Comparison of ENCODE assay signal across 8 cellular contexts in the genomic region with DNA sequence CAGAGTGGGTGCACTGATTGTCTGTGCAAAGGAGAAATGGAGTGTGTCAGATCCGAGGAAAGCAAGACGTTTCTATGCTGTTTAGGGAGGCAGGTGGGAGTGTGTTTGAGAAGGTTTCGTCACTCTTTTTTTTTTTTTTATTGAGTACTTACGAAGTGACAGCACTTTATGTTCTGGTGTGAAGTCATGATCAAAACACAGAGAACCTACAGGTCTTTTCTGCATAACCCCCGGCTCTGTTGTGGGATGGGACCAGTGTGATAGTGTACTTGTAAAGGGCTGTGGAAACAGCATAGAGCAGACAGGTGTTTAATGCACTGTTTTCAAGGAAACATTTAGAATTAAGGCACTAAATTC. TPM values are rescaled to one million over a fixed set of nuclear protein-coding genes. Genes with fewer than 3 reads are reported as not detected.
DNase-seq lines count a peak whose midpoint lies in the region; ATAC-seq and TF ChIP-seq lines count a peak whose summit lies in the region.

No MANE protein-coding gene starts in this region.

- no peaks in the 10 kb centered on the region for H3K4me1 ChIP-seq in right cardiac atrium (ENCODE audit: control insufficient read depth, insufficient read depth, low read length)

- H3K9me3 Mint-ChIP-seq in activated naive CD4-positive, alpha-beta T cell treated with anti-CD3 and anti-CD28 coated beads, Interleukin-2, amount 10 ng/mL, durations not matched to agents 7 days and 5 days, result no peaks in the 10 kb centered on the region
- H3K9me3 Mint-ChIP-seq in activated CD8-positive, alpha-beta T cell treated with anti-CD3 and anti-CD28 coated beads for 36 hours, result no peaks in the 10 kb centered on the region

- H3K36me3 Mint-ChIP-seq in activated naive CD4-positive, alpha-beta T cell treated with anti-CD3 and anti-CD28 coated beads, Interleukin-2, amount 10 ng/mL, durations not matched to agents 7 days and 5 days, result peaks cover 24% of the 10 kb centered on the region
- H3K36me3 Mint-ChIP-seq in activated CD8-positive, alpha-beta T cell treated with anti-CD3 and anti-CD28 coated beads for 36 hours (ENCODE audit: low read depth), result peaks cover 12% of the 10 kb centered on the region

- H3K9me3 ChIP-seq in right cardiac atrium (ENCODE audit: control insufficient read depth, low read length), result no peaks in the 10 kb centered on the region

- H3K27ac ChIP-seq in right cardiac atrium (ENCODE audit: low read length) (peak overlapping the region; percentile 99), skin epidermis (peak overlapping the region; percentile 67 to 98 (median 96))

- POLR2A ChIA-PET in activated CD8-positive, alpha-beta T cell treated with anti-CD3 and anti-CD28 coated beads for 36 hours (lab: Charles Lee), result interaction anchor here (0.8 to 3.2 kb wide), 8 partner anchors 9 to 68 kb away, joined by 3 to 33 read pairs (median 4); a partner anchor contains a TSS

- H3K27me3 ChIP-seq in right cardiac atrium (ENCODE audit: control insufficient read depth, insufficient read depth), result no peaks in the 10 kb centered on the region

- TF ChIP-seq CTCF in activated CD8-positive, alpha-beta T cell treated with anti-CD3 and anti-CD28 coated beads for 36 hours (IDR thresholded peaks at IDR 0.05), result no peak

- intact Hi-C loops in activated CD8-positive, alpha-beta T cell treated with anti-CD3 and anti-CD28 coated beads for 36 hours (cut with micrococcal nuclease), result loop anchor here (1.0 to 2.0 kb wide), 2 partner anchors 10 to 56 kb away; a partner anchor contains a TSS
- intact Hi-C loops in right cardiac atrium (cut with DNase I), result loop anchor here in 1 of 4 donors (10.0 kb wide), 1 partner anchor 70 kb away; a partner anchor contains a TSS

- under 1% methylated on average over 5 of the region's 5 CpGs for WGBS in right cardiac atrium

- no peaks in the 10 kb centered on the region for H3K27me3 Mint-ChIP-seq in activated naive CD4-positive, alpha-beta T cell treated with anti-CD3 and anti-CD28 coated beads, Interleukin-2, amount 10 ng/mL, durations not matched to agents 7 days and 5 days
- H3K27me3 Mint-ChIP-seq in activated CD8-positive, alpha-beta T cell treated with anti-CD3 and anti-CD28 coated beads for 36 hours, result no peaks in the 10 kb centered on the region

- DNase-seq in activated naive CD4-positive, alpha-beta T cell treated with anti-CD3 and anti-CD28 coated beads, Interleukin-2, amount 10 ng/mL, durations not matched to agents 7 days and 5 days, result no peak
- DNase-seq in activated naive CD4-positive, alpha-beta T cell (lab: John Stamatoyannopoulos, UW), result no peak
- DNase-seq in activated CD8-positive, alpha-beta T cell treated with anti-CD3 and anti-CD28 coated beads for 36 hours, result peak; percentile 16
- DNase-seq in right cardiac atrium (no peak), cerebellar nuclear complex (lab: John Stamatoyannopoulos, UW) (no peak), retina (no peak)

- peak overlapping the region; percentile 96 for H3K27ac Mint-ChIP-seq in activated naive CD4-positive, alpha-beta T cell treated with anti-CD3 and anti-CD28 coated beads, Interleukin-2, amount 10 ng/mL, durations not matched to agents 7 days and 5 days
- H3K27ac Mint-ChIP-seq in activated CD8-positive, alpha-beta T cell treated with anti-CD3 and anti-CD28 coated beads for 36 hours, result peak overlapping the region; percentile 96

- CTCF ChIA-PET in activated naive CD4-positive, alpha-beta T cell treated with anti-CD3 and anti-CD28 coated beads, Interleukin-2, amount 10 ng/mL, durations not matched to agents 7 days and 5 days (lab: Charles Lee), result interaction anchor here (1.0 kb wide), 1 partner anchor 11 kb away, joined by 3 read pairs; no protein-coding TSS in a partner anchor
- CTCF ChIA-PET in activated CD8-positive, alpha-beta T cell treated with anti-CD3 and anti-CD28 coated beads for 36 hours (lab: Charles Lee), result interaction anchor here (0.8 to 4.4 kb wide), 5 partner anchors 9 to 180 kb away, joined by 3 to 17 read pairs (median 9); a partner anchor contains a TSS

- H3K4me3 ChIP-seq in right cardiac atrium (ENCODE audit: low read length), result peak overlapping the region; percentile 85
- peak overlapping the region; percentile 65 to 95 (median 74) for H3K4me3 ChIP-seq in skin epidermis

- peaks cover 31% of the 10 kb centered on the region for H3K4me1 Mint-ChIP-seq in activated naive CD4-positive, alpha-beta T cell treated with anti-CD3 and anti-CD28 coated beads, Interleukin-2, amount 10 ng/mL, durations not matched to agents 7 days and 5 days
- peaks cover 20% of the 10 kb centered on the region for H3K4me1 Mint-ChIP-seq in activated CD8-positive, alpha-beta T cell treated with anti-CD3 and anti-CD28 coated beads for 36 hours (ENCODE audit: low read depth)

- no peak for ATAC-seq in activated CD8-positive, alpha-beta T cell treated with anti-CD3 and anti-CD28 coated beads for 36 hours
- ATAC-seq in right cardiac atrium (peak; percentile 2 to 13), GM21381 (IDR thresholded peaks at IDR 0.05; ENCODE audit: unreplicated experiment) (no peak)

- peak overlapping the region; percentile 99 for H3K4me3 Mint-ChIP-seq in activated naive CD4-positive, alpha-beta T cell treated with anti-CD3 and anti-CD28 coated beads, Interleukin-2, amount 10 ng/mL, durations not matched to agents 7 days and 5 days
- H3K4me3 Mint-ChIP-seq in activated CD8-positive, alpha-beta T cell treated with anti-CD3 and anti-CD28 coated beads for 36 hours, result peak overlapping the region; percentile 87

RNA-seq across cellular contexts. Expression of a gene that starts 26.7 kb away (rescaled TPM):
- 10 to 100 TPM; 43.1 to 44.1 TPM for total RNA-seq in activated CD8-positive, alpha-beta T cell treated with anti-CD3 and anti-CD28 coated beads for 36 hours
- total RNA-seq in right cardiac atrium, result 10 to 100 TPM; 51.3 to 59.8 (median 57.9) TPM
- 25.6 TPM for polyA plus RNA-seq in right cardiac atrium

RNA-seq across cellular contexts. Expression of a gene that starts 54.9 kb away (rescaled TPM):
- total RNA-seq in activated CD8-positive, alpha-beta T cell treated with anti-CD3 and anti-CD28 coated beads for 36 hours, result 10 to 100 TPM; 18.4 to 19.0 TPM
- 1 to 10 TPM; 3.1 to 5.2 (median 4.0) TPM for total RNA-seq in right cardiac atrium
- 1.0 TPM for polyA plus RNA-seq in right cardiac atrium

Comparison
In these comparisons a context has a peak if more than half of its experiments do, and no peak if none do; other contexts are left out.
1. ATAC-seq: peak in right cardiac atrium (2 of 2); none in activated CD8-positive, alpha-beta T cell treated with anti-CD3 and anti-CD28 coated beads for 36 hours (single experiment) and GM21381 (single experiment).